ENCODE assay signal across 15 cellular contexts in genomic region chr2:6213056-6213780, GRCh38.
DNase-seq lines count a peak whose midpoint lies in the region; ATAC-seq and TF ChIP-seq lines count a peak whose summit lies in the region.
"Had no signal": no experiment of that assay in that cellular context is flagged by ENCODE, and none has a peak within 500 bp of the region (broad histone marks: within the 10 kb centered on the region; RNA-seq: fewer than 3 reads in every experiment).

No MANE protein-coding gene starts in this region.

- no peak overlapping the region for H3K23ac ChIP-seq in trophoblast cell (ENCODE audit: low read length)

- H3K79me2 ChIP-seq in trophoblast cell (ENCODE audit: control insufficient read depth, insufficient read depth, low read length, poor library complexity) = no peaks in the 10 kb centered on the region

- H3K9me3 Mint-ChIP-seq in nephron progenitor cell = peaks cover 14% of the 10 kb centered on the region
- H3K9me3 Mint-ChIP-seq: CD8-positive, alpha-beta T cell had no signal

- peak overlapping the region; percentile 26; the same call in 1 of the 2 replicates for H3K27ac ChIP-seq in VCaP
- no peak overlapping the region for H3K27ac ChIP-seq in trophoblast cell (ENCODE audit: low read depth, low read length)
- H3K27ac ChIP-seq: GM23248 had no signal

- H3K4me3 Mint-ChIP-seq in nephron progenitor cell = no peak overlapping the region
- H3K4me3 Mint-ChIP-seq: CD4-positive, CD25-positive, alpha-beta regulatory T cell; CD8-positive, alpha-beta T cell; HFFc6 had no signal

- H2AK5ac ChIP-seq in trophoblast cell (ENCODE audit: low read length) = peak overlapping the region; percentile 99

- H3K27me3 ChIP-seq in trophoblast cell (ENCODE audit: insufficient read depth, low read length) = no peaks in the 10 kb centered on the region

- no peak overlapping the region for H3K4me3 ChIP-seq in trophoblast cell (ENCODE audit: low read depth, low read length)
- H3K4me3 ChIP-seq: GM23248, HAP-1 had no signal

- peak overlapping the region; percentile 94 for H2BK120ac ChIP-seq in trophoblast cell (ENCODE audit: insufficient read depth, low read length, poor library complexity)

- H4K91ac ChIP-seq in trophoblast cell (ENCODE audit: low read depth, low read length) = peak overlapping the region; percentile 98

- H3K79me1 ChIP-seq in trophoblast cell (ENCODE audit: low read length) = peaks cover 18% of the 10 kb centered on the region

- WGBS in trophoblast cell (ENCODE audit: extremely low coverage, insufficient coverage, insufficient read length) = no CpG with 5 or more reads among the region's 20 CpGs

- ATAC-seq in HG03108 (IDR thresholded peaks at IDR 0.05; ENCODE audit: unreplicated experiment) = no peak
- ATAC-seq: CD8-positive, alpha-beta T cell had no signal

- H2BK5ac ChIP-seq in trophoblast cell (ENCODE audit: low read depth, low read length, poor library complexity) = peak overlapping the region; percentile 83

- H3K18ac ChIP-seq in trophoblast cell (ENCODE audit: low read length) = peak overlapping the region; percentile 90

- DNase-seq in nephron progenitor cell (no peak), trophoblast cell (no peak), epidermal melanocyte (ENCODE audit: insufficient read length, low spot score) (no peak), GM13976 (ENCODE audit: low spot score) (no peak)
- DNase-seq: C1 segment of cervical spinal cord; Caco-2; CD4-positive, CD25-positive, alpha-beta regulatory T cell; CD8-positive, alpha-beta T cell; DMS153; DND-41; GM23248; HFFc6 had no signal

- H3K4me1 Mint-ChIP-seq in nephron progenitor cell = peaks cover 54% of the 10 kb centered on the region
- H3K4me1 Mint-ChIP-seq: CD4-positive, CD25-positive, alpha-beta regulatory T cell had no signal

- H3K4ac ChIP-seq in trophoblast cell (ENCODE audit: low read depth, low read length) = peak overlapping the region; percentile 78

- peaks cover 14% of the 10 kb centered on the region for H3K27me3 Mint-ChIP-seq in nephron progenitor cell (ENCODE audit: low read depth, poor library complexity)
- H3K27me3 Mint-ChIP-seq: CD4-positive, CD25-positive, alpha-beta regulatory T cell had no signal

- H3K4me1 ChIP-seq in trophoblast cell (ENCODE audit: control insufficient read depth in 1 of 2, insufficient read depth in 2 of 2, low read length in 2 of 2) = peaks cover 14 to 16% of the 10 kb centered on the region in 2 experiments
- H3K4me1 ChIP-seq: HAP-1 had no signal

- H3K14ac ChIP-seq in trophoblast cell (ENCODE audit: low read length) = peak overlapping the region; percentile 97

- TF ChIP-seq CTCF in VCaP (conservative IDR thresholded peaks at IDR 0.05) (no peak), nephron progenitor cell (IDR thresholded peaks at IDR 0.05) (no peak), GM13976 (IDR thresholded peaks at IDR 0.05; ENCODE audit: borderline replicate concordance, control extremely low read depth, extremely low read depth, insufficient read depth, missing control alignments) (no peak)

- peak overlapping the region; percentile 40 for H4K12ac ChIP-seq in trophoblast cell (ENCODE audit: low read depth, low read length)

- H3K27ac Mint-ChIP-seq in nephron progenitor cell = peak overlapping the region; percentile 39
- H3K27ac Mint-ChIP-seq: CD4-positive, CD25-positive, alpha-beta regulatory T cell; CD8-positive, alpha-beta T cell; HFFc6 had no signal

- peak overlapping the region; percentile 69 for H2AFZ ChIP-seq in trophoblast cell (ENCODE audit: insufficient read depth, low read length, poor library complexity)
- H2AFZ ChIP-seq: GM23248 had no signal

- in situ Hi-C loops in GM13976 (cut with MboI; ENCODE audit: low sequenced_read_pairs, unreplicated experiment) = no loop called here

- H4K8ac ChIP-seq in trophoblast cell (ENCODE audit: low read depth, low read length) = peak overlapping the region; percentile 95

- no peak overlapping the region for H3K9ac ChIP-seq in trophoblast cell (ENCODE audit: low read length)
- H3K9ac ChIP-seq: GM23248 had no signal

- peaks cover 2% of the 10 kb centered on the region for H3K9me3 ChIP-seq in trophoblast cell (ENCODE audit: insufficient read depth, low read depth, low read length)
- H3K9me3 ChIP-seq: Caco-2, HAP-1 had no signal

- no peaks in the 10 kb centered on the region for H3K36me3 ChIP-seq in trophoblast cell (ENCODE audit: control insufficient read depth in 1 of 2, insufficient read depth in 2 of 2, low read length in 2 of 2)
- H3K36me3 ChIP-seq: HAP-1 had no signal

- peak overlapping the region; percentile 99 for H2BK12ac ChIP-seq in trophoblast cell (ENCODE audit: low read length)

- H3K4me2 ChIP-seq in trophoblast cell (ENCODE audit: low read length) = no peak overlapping the region

- peaks cover 12% of the 10 kb centered on the region for H3K36me3 Mint-ChIP-seq in nephron progenitor cell (ENCODE audit: low read depth)
- H3K36me3 Mint-ChIP-seq: CD4-positive, CD25-positive, alpha-beta regulatory T cell; CD8-positive, alpha-beta T cell had no signal
